In the genomic region with DNA sequence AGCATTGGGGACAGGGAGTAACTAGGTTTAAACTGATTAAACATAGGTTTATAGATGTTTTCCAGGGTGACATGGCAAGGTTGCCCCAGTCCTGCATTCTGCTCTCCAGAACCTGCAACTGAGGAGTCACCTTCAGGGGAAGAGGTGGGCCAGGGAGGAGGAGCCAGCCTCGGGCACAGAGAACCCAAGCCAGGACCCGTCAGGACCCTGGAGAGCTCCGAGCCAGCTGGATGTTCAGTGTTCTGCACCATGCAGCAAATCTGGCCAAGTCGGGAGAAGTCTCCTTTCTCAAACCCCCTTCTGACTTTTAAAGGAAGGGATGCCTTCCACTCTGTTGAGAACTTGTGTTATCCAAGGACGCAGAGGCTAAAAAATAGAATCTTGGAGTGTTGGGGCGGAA, we compare ENCODE assay signal across 8 cellular contexts.
DNase-seq lines count a peak whose midpoint lies in the region; ATAC-seq lines count a peak whose summit lies in the region.

No MANE protein-coding gene starts in this region.

- ATAC-seq in HG02870 (IDR thresholded peaks at IDR 0.05; ENCODE audit: unreplicated experiment): no peak

- peak; percentile 33 for DNase-seq in Caki2 (ENCODE audit: low read depth)
- DNase-seq in NAMALWA (ENCODE audit: low spot score): peak; percentile 49
- peak; percentile 27 for DNase-seq in amniotic epithelial cell (ENCODE audit: low read depth)
- peak; percentile 56 to 59 for DNase-seq in lung microvascular endothelial cell (ENCODE audit: low read depth in 2 of 2)
- no peak for DNase-seq in 8988T
- DNase-seq in NCI-H2107 treated with DMSO at 0.1 percent for 48 hours (lab: John Stamatoyannopoulos, UW; ENCODE audit: unreplicated experiment): no peak
- no peak for DNase-seq in NCI-H1105 (lab: John Stamatoyannopoulos, UW)

- in situ Hi-C loops in Caki2 (cut with HindIII; ENCODE audit: low pct_unique_long_range_greater_than_20kb, low sequenced_read_pairs): no loop called here

Comparison
In these comparisons a context has a peak if more than half of its experiments do, and no peak if none do; other contexts are left out.
1. DNase-seq: peak in Caki2 (single experiment), NAMALWA (single experiment), amniotic epithelial cell (single experiment) and lung microvascular endothelial cell (2 of 2); none in 8988T (single experiment), NCI-H2107 treated with DMSO at 0.1 percent for 48 hours (single experiment) and NCI-H1105 (single experiment).